ENCODE assay signal across 13 cellular contexts in genomic region chr5:111229126-111229525, GRCh38. TPM values are rescaled to one million over a fixed set of nuclear protein-coding genes. Genes with fewer than 3 reads are reported as not detected.
DNase-seq lines count a peak whose midpoint lies in the region; ATAC-seq, FAIRE-seq and TF ChIP-seq lines count a peak whose summit lies in the region.
"Had no signal": no experiment of that assay in that cellular context is flagged by ENCODE, and none has a peak within 500 bp of the region (broad histone marks: within the 10 kb centered on the region; RNA-seq: fewer than 3 reads in every experiment).

No MANE protein-coding gene starts in this region.

- no peaks in the 10 kb centered on the region for H3K9me3 ChIP-seq in CD8-positive, alpha-beta T cell (ENCODE audit: low read length)
- H3K9me3 ChIP-seq in OCI-LY3 (ENCODE audit: insufficient read depth, low read length), result no peaks in the 10 kb centered on the region
- H3K9me3 ChIP-seq: BLaER1, psoas muscle, thyroid gland had no signal

- H3K27me3 Mint-ChIP-seq in CD8-positive, alpha-beta T cell (ENCODE audit: low read depth), result no peaks in the 10 kb centered on the region

- peak overlapping the region; percentile 46 for H3K4me3 ChIP-seq in CD8-positive, alpha-beta T cell (ENCODE audit: low read depth, low read length)
- peak overlapping the region; percentile 99 for H3K4me3 ChIP-seq in OCI-LY3 (ENCODE audit: low read length)
- H3K4me3 ChIP-seq: BLaER1, psoas muscle, thyroid gland had no signal

- H3K27ac ChIP-seq in CD8-positive, alpha-beta T cell (ENCODE audit: low read depth, low read length), result peak overlapping the region; percentile 31
- H3K27ac ChIP-seq in OCI-LY3 (ENCODE audit: low read length) (peak overlapping the region; percentile 99), caudate nucleus (ENCODE audit: low read depth, low read length) (peak overlapping the region; percentile 46)
- H3K27ac ChIP-seq: BLaER1, psoas muscle, thyroid gland had no signal

- peak overlapping the region; percentile 96 for H3K9ac ChIP-seq in OCI-LY3 (ENCODE audit: low read length)
- H3K9ac ChIP-seq: BLaER1 had no signal

- no peaks in the 10 kb centered on the region for H3K9me3 Mint-ChIP-seq in CD8-positive, alpha-beta T cell

- FAIRE-seq in GM18507 (lab: Jason Lieb, UNC), result peak; percentile 87

- CTCF ChIA-PET in CD8-positive, alpha-beta T cell (lab: Charles Lee), result interaction anchor here (0.9 to 2.9 kb wide), 3 partner anchors 10 to 50 kb away, joined by 3 to 17 read pairs (median 4); no protein-coding TSS in a partner anchor

- TF ChIP-seq CTCF in CD8-positive, alpha-beta T cell (IDR thresholded peaks at IDR 0.05), result no peak
- TF ChIP-seq CTCF in OCI-LY3 (IDR thresholded peaks at IDR 0.05; ENCODE audit: low read depth, low read length), result no peak

- no peaks in the 10 kb centered on the region for H3K36me3 ChIP-seq in CD8-positive, alpha-beta T cell (ENCODE audit: insufficient read depth, low read length)
- peaks cover 23% of the 10 kb centered on the region for H3K36me3 ChIP-seq in OCI-LY3 (replicated peaks; ENCODE audit: low read depth, low read length)
- H3K36me3 ChIP-seq: BLaER1, thyroid gland had no signal

- H2AFZ ChIP-seq in OCI-LY3 (ENCODE audit: low read depth, low read length), result no peak overlapping the region

- H3K4me3 Mint-ChIP-seq in CD8-positive, alpha-beta T cell, result peak overlapping the region; percentile 79

- ATAC-seq in CD8-positive, alpha-beta T cell, result no peak
- no peak for ATAC-seq in esophagus mucosa
- ATAC-seq: left colon, psoas muscle had no signal

- peaks cover 38% of the 10 kb centered on the region for H3K36me3 Mint-ChIP-seq in CD8-positive, alpha-beta T cell

- peaks cover 65% of the 10 kb centered on the region for H3K4me1 ChIP-seq in CD8-positive, alpha-beta T cell (ENCODE audit: insufficient read depth, low read length)
- H3K4me1 ChIP-seq in OCI-LY3 (ENCODE audit: low read length), result peaks cover 70% of the 10 kb centered on the region
- H3K4me1 ChIP-seq: psoas muscle had no signal

- peak overlapping the region; percentile 99 for H3K27ac Mint-ChIP-seq in CD8-positive, alpha-beta T cell

- H3K27me3 ChIP-seq in CD8-positive, alpha-beta T cell (ENCODE audit: insufficient read depth, low read length), result no peaks in the 10 kb centered on the region
- H3K27me3 ChIP-seq in OCI-LY3 (ENCODE audit: low read depth, low read length), result no peaks in the 10 kb centered on the region
- H3K27me3 ChIP-seq: thyroid gland had no signal

- POLR2A ChIA-PET in CD8-positive, alpha-beta T cell (lab: Charles Lee), result interaction anchor here (1.1 to 2.7 kb wide), 5 partner anchors 17 to 50 kb away, joined by 3 to 22 read pairs (median 6); no protein-coding TSS in a partner anchor

- intact Hi-C loops in CD8-positive, alpha-beta T cell (cut with DNase I, micrococcal nuclease), result loop anchor here in 1 of 2 experiments (10.0 kb wide), 1 partner anchor 1534 kb away; no protein-coding TSS in a partner anchor

- no peak for DNase-seq in CD8-positive, alpha-beta T cell
- DNase-seq in GM18507 (ENCODE audit: extremely low spot score, insufficient read length, low read depth), result no peak
- DNase-seq in caudate nucleus (lab: John Stamatoyannopoulos, UW), result no peak
- DNase-seq in amygdala (lab: John Stamatoyannopoulos, UW), result no peak
- DNase-seq in cortex of kidney (lab: John Stamatoyannopoulos, UW), result no peak
- no peak for DNase-seq in stimulated activated CD4-positive, alpha-beta T cell treated with anti-CD3 and anti-CD28 coated beads, Interleukin-4, amount 100 ng/mL, for 24 hours
- DNase-seq: left colon, psoas muscle, SIG-M5, thyroid gland had no signal

- peaks cover 13% of the 10 kb centered on the region for H4K20me1 ChIP-seq in OCI-LY3 (ENCODE audit: insufficient read depth, low read length)
- H4K20me1 ChIP-seq: BLaER1 had no signal

- H3K79me2 ChIP-seq in OCI-LY3 (ENCODE audit: low read length), result peaks cover 99% of the 10 kb centered on the region

- H3K4me2 ChIP-seq in OCI-LY3 (ENCODE audit: low read length), result peak overlapping the region; percentile 98
- H3K4me2 ChIP-seq: BLaER1 had no signal

- H3K4me1 Mint-ChIP-seq in CD8-positive, alpha-beta T cell (ENCODE audit: low read depth), result peaks cover 64% of the 10 kb centered on the region

RNA-seq across cellular contexts. Expression of gene CAMK4, which starts 4.9 kb away (rescaled TPM):
- 100 to 1,000 TPM; 165 to 168 TPM for total RNA-seq in CD8-positive, alpha-beta T cell
- total RNA-seq in esophagus mucosa, result 1.6 TPM

Comparison
In these comparisons a context has a peak if more than half of its experiments do, and no peak if none do; other contexts are left out.
1. H3K27ac ChIP-seq: peak in every context shown above with its lines; median percentile 99 in OCI-LY3; 46 in caudate nucleus; 31 in CD8-positive, alpha-beta T cell.
2. RNA of gene CAMK4, which starts 4.9 kb away (total RNA-seq): 165 to 168 TPM in CD8-positive, alpha-beta T cell; 1.6 TPM in esophagus mucosa (single experiment); every median in the first group is over 10 times any median in the second.